8 cellular contexts compared by ENCODE assay signal in genomic region chr16:58129097-58129936, GRCh38. TPM values are rescaled to one million over a fixed set of nuclear protein-coding genes. Genes with fewer than 3 reads are reported as not detected.
DNase-seq lines count a peak whose midpoint lies in the region; ATAC-seq and TF ChIP-seq lines count a peak whose summit lies in the region.

Gene CFAP20, minus strand, starts transcription at chr16:58129381. Its CDS starts 266 bp downstream, at chr16:58129115.

- CTCF ChIA-PET in RWPE1 (lab: Yijun Ruan, JAX), result interaction anchor here (0.5 to 1.2 kb wide), 6 partner anchors 15 to 1260 kb away, joined by 3 to 6 read pairs (median 4); no protein-coding TSS in a partner anchor

- POLR2A ChIA-PET in RWPE1 (lab: Yijun Ruan, JAX; ENCODE audit: low non-redundant PET), result interaction anchor here (0.6 to 1.0 kb wide), 3 partner anchors 65 to 193 kb away, joined by 3 to 5 read pairs (median 4); no protein-coding TSS in a partner anchor

- H3K4me1 Mint-ChIP-seq in activated T-helper 17 cell treated with anti-CD3 and anti-CD28 coated beads, Interleukin-2, amount 50 U/mL, for 72 hours, result peaks cover 25% of the 10 kb centered on the region
- H3K4me1 Mint-ChIP-seq in naive B cell, result peaks cover 28 to 42% (median 34%) of the 10 kb centered on the region in 3 donors
- peaks cover 29% of the 10 kb centered on the region for H3K4me1 Mint-ChIP-seq in stimulated activated memory B cell treated with anti-CD40 and anti-IgM and Interleukin-4, amounts not matched to agents 10 μg/mL and 1 μg/mL and 100 μg/mL, for 72 hours

- H3K27ac Mint-ChIP-seq in activated T-helper 17 cell treated with anti-CD3 and anti-CD28 coated beads, Interleukin-2, amount 50 U/mL, for 72 hours, result peak within 1 kb of the TSS; percentile 86
- H3K27ac Mint-ChIP-seq in naive B cell, result peak within 1 kb of the TSS; percentile 94 to 99 (median 98)
- peak within 1 kb of the TSS; percentile 59 for H3K27ac Mint-ChIP-seq in stimulated activated memory B cell treated with anti-CD40 and anti-IgM and Interleukin-4, amounts not matched to agents 10 μg/mL and 1 μg/mL and 100 μg/mL, for 72 hours

- no peaks in the 10 kb centered on the region for H3K9me3 Mint-ChIP-seq in activated T-helper 17 cell treated with anti-CD3 and anti-CD28 coated beads, Interleukin-2, amount 50 U/mL, for 72 hours
- peaks cover 0 to 1% (median 0%) of the 10 kb centered on the region in 7 donors for H3K9me3 Mint-ChIP-seq in naive B cell
- H3K9me3 Mint-ChIP-seq in stimulated activated memory B cell treated with anti-CD40 and anti-IgM and Interleukin-4, amounts not matched to agents 10 μg/mL and 1 μg/mL and 100 μg/mL, for 72 hours, result no peaks in the 10 kb centered on the region

- peak; percentile 94 for ATAC-seq in activated T-helper 17 cell treated with anti-CD3 and anti-CD28 coated beads, Interleukin-2, amount 50 U/mL, for 72 hours (replicated peaks)
- ATAC-seq in naive B cell (ENCODE audit: low read depth in 2 of 2), result peak; percentile 82 to 83
- peak; percentile 97 for ATAC-seq in stimulated activated memory B cell treated with anti-CD40 and anti-IgM and Interleukin-4, amounts not matched to agents 10 μg/mL and 1 μg/mL and 100 μg/mL, for 72 hours

- peak within 1 kb of the TSS; percentile 88 for H3K27ac ChIP-seq in RWPE1

- DNase-seq in Daoy (ENCODE audit: low read depth) (peak; percentile 98), GOT3 (lab: John Stamatoyannopoulos, UW) (peak; percentile 90), LNCaP clone FGC (ENCODE audit: low read depth) (peak; percentile 100), RWPE1 (ENCODE audit: low spot score) (peak; percentile 95), fibroblast of gingiva (ENCODE audit: low read depth) (peak; percentile 100), naive B cell (peak; percentile 97)

- TF ChIP-seq CTCF in LNCaP clone FGC (IDR thresholded peaks at IDR 0.05; ENCODE audit: control insufficient read depth, extremely low read depth, insufficient read depth), result no peak
- TF ChIP-seq CTCF in RWPE1 (conservative IDR thresholded peaks at IDR 0.05; ENCODE audit: low read depth), result no peak

- peak within 1 kb of the TSS; percentile 91 for H3K4me3 Mint-ChIP-seq in activated T-helper 17 cell treated with anti-CD3 and anti-CD28 coated beads, Interleukin-2, amount 50 U/mL, for 72 hours
- H3K4me3 Mint-ChIP-seq in naive B cell, result peak within 1 kb of the TSS; percentile 87 to 99 (median 96)
- H3K4me3 Mint-ChIP-seq in stimulated activated memory B cell treated with anti-CD40 and anti-IgM and Interleukin-4, amounts not matched to agents 10 μg/mL and 1 μg/mL and 100 μg/mL, for 72 hours, result peak within 1 kb of the TSS; percentile 86

- H3K36me3 Mint-ChIP-seq in activated T-helper 17 cell treated with anti-CD3 and anti-CD28 coated beads, Interleukin-2, amount 50 U/mL, for 72 hours (ENCODE audit: low read depth), result no peaks in the 10 kb centered on the region
- no peaks in the 10 kb centered on the region for H3K36me3 Mint-ChIP-seq in naive B cell
- no peaks in the 10 kb centered on the region for H3K36me3 Mint-ChIP-seq in stimulated activated memory B cell treated with anti-CD40 and anti-IgM and Interleukin-4, amounts not matched to agents 10 μg/mL and 1 μg/mL and 100 μg/mL, for 72 hours

- peak within 1 kb of the TSS; percentile 81 for H3K4me3 ChIP-seq in LNCaP clone FGC (ENCODE audit: low read depth, low read length)

- no peaks in the 10 kb centered on the region for H3K27me3 Mint-ChIP-seq in activated T-helper 17 cell treated with anti-CD3 and anti-CD28 coated beads, Interleukin-2, amount 50 U/mL, for 72 hours
- no peaks in the 10 kb centered on the region for H3K27me3 Mint-ChIP-seq in naive B cell
- H3K27me3 Mint-ChIP-seq in stimulated activated memory B cell treated with anti-CD40 and anti-IgM and Interleukin-4, amounts not matched to agents 10 μg/mL and 1 μg/mL and 100 μg/mL, for 72 hours, result no peaks in the 10 kb centered on the region

RNA-seq across cellular contexts. Expression of gene CFAP20, which starts in this region (rescaled TPM):
- total RNA-seq in Daoy (2014; rRNA removed; shearing (Covaris generic)), result 51.2 and 78.6 TPM in 2 replicates
- total RNA-seq in activated T-helper 17 cell treated with anti-CD3 and anti-CD28 coated beads, Interleukin-2, amount 50 U/mL, for 72 hours, result 10 to 100 TPM; 28.7 to 49.7 TPM
- 10 to 100 TPM; 23.6 to 41.9 (median 32.6) TPM for polyA plus RNA-seq in naive B cell (ENCODE audit: low read depth in 6 of 6)

Comparison
In these comparisons a context has a peak if more than half of its experiments do, and no peak if none do; other contexts are left out.
1. Peak in every context shown above with its lines: DNase-seq, ATAC-seq, H3K4me3 ChIP-seq and H3K27ac ChIP-seq.